ENCODE assay signal across 14 cellular contexts in the genomic region with DNA sequence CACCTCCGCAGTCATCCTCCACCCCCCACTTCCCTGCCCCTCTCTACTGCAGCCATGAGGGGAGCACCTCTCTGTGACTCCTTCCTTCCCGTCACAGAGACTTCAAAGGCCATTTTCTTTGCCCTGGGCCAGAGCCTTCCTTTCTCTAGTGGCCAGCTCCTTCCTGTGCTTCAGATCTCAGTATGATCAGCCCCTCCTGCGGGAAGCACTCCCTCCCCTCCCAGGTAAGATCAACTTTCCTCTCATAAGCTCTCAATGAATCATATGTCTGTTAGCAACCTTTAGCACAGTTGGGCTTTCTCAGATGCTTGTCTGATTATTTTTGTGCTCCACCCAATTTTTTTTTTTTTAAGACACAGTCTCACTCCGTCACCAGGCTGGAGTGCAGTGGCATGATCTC.
DNase-seq lines count a peak whose midpoint lies in the region; ATAC-seq and TF ChIP-seq lines count a peak whose summit lies in the region.
"Had no signal": no experiment of that assay in that cellular context is flagged by ENCODE, and none has a peak within 500 bp of the region (broad histone marks: within the 10 kb centered on the region; RNA-seq: fewer than 3 reads in every experiment).

No MANE protein-coding gene starts in this region.

- CTCF ChIA-PET in activated CD4-positive, alpha-beta T cell treated with anti-CD3 and anti-CD28 coated beads for 36 hours (lab: Charles Lee) = interaction anchor here (0.7 to 2.5 kb wide), 3 partner anchors 9 to 45 kb away, joined by 3 to 7 read pairs (median 6); no protein-coding TSS in a partner anchor
- CTCF ChIA-PET in PC-3 (lab: Charles Lee) = interaction anchor here (0.6 to 1.0 kb wide), 6 partner anchors 9 to 1546 kb away, joined by 3 to 6 read pairs (median 4); no protein-coding TSS in a partner anchor

- TF ChIP-seq POLR2A in gastrocnemius medialis (IDR thresholded peaks at IDR 0.05) (no peak), uterus (IDR thresholded peaks at IDR 0.05) (no peak)

- H3K9me3 ChIP-seq in PC-3 (ENCODE audit: low read length) = no peaks in the 10 kb centered on the region
- no peaks in the 10 kb centered on the region for H3K9me3 ChIP-seq in gastrocnemius medialis
- no peaks in the 10 kb centered on the region for H3K9me3 ChIP-seq in uterus
- H3K9me3 ChIP-seq: heart left ventricle, lower lobe of right lung, upper lobe of left lung had no signal

- H3K4me3 ChIP-seq in PC-3 (ENCODE audit: low read length) = no peak overlapping the region
- H3K4me3 ChIP-seq in choroid plexus epithelial cell (ENCODE audit: low read depth, low read length) = no peak overlapping the region
- no peak overlapping the region for H3K4me3 ChIP-seq in gastrocnemius medialis
- H3K4me3 ChIP-seq in uterus = no peak overlapping the region
- H3K4me3 ChIP-seq: heart left ventricle, lower lobe of right lung, upper lobe of left lung had no signal

- intact Hi-C loops in activated CD4-positive, alpha-beta T cell treated with anti-CD3 and anti-CD28 coated beads for 36 hours (cut with DNase I, micrococcal nuclease) = loop anchor here in 1 of 2 experiments (5.0 kb wide), 1 partner anchor 49 kb away; no protein-coding TSS in a partner anchor
- intact Hi-C loops in PC-3 (cut with micrococcal nuclease) = loop anchor here (1.0 kb wide), 1 partner anchor 12 kb away; no protein-coding TSS in a partner anchor
- intact Hi-C loops in gastrocnemius medialis (cut with DNase I; ENCODE audit: low total_unique reads) = no loop called here
- intact Hi-C loops in uterus (cut with DNase I; ENCODE audit: low total_unique reads) = no loop called here

- H3K36me3 ChIP-seq in PC-3 (ENCODE audit: low read depth, low read length) (no peaks in the 10 kb centered on the region), gastrocnemius medialis (no peaks in the 10 kb centered on the region), uterus (no peaks in the 10 kb centered on the region)
- H3K36me3 ChIP-seq: heart left ventricle, lower lobe of right lung, upper lobe of left lung had no signal

- POLR2A ChIA-PET in activated CD4-positive, alpha-beta T cell treated with anti-CD3 and anti-CD28 coated beads for 36 hours (lab: Charles Lee) = no interaction called here
- POLR2A ChIA-PET in PC-3 (lab: Charles Lee; ENCODE audit: unreplicated experiment) = interaction anchor here (0.6 to 0.7 kb wide), 3 partner anchors 149 to 305 kb away, joined by 4 to 5 read pairs (median 4); no protein-coding TSS in a partner anchor

- no peaks in the 10 kb centered on the region for H3K79me2 ChIP-seq in PC-3 (ENCODE audit: low read length)

- no peaks in the 10 kb centered on the region for H3K27me3 Mint-ChIP-seq in activated CD4-positive, alpha-beta T cell treated with anti-CD3 and anti-CD28 coated beads for 36 hours

- H3K4me1 ChIP-seq in PC-3 (ENCODE audit: insufficient read depth, low read length) = peaks cover 50% of the 10 kb centered on the region
- peaks cover 0 to 5% of the 10 kb centered on the region in 2 donors for H3K4me1 ChIP-seq in gastrocnemius medialis
- no peaks in the 10 kb centered on the region for H3K4me1 ChIP-seq in uterus
- H3K4me1 ChIP-seq: heart left ventricle, lower lobe of right lung, upper lobe of left lung had no signal

- H4K20me1 ChIP-seq in PC-3 (ENCODE audit: low read length) = no peaks in the 10 kb centered on the region

- no peaks in the 10 kb centered on the region for H3F3A ChIP-seq in PC-3 (ENCODE audit: low read length, unreplicated experiment)

- H3K4me3 Mint-ChIP-seq in activated CD4-positive, alpha-beta T cell treated with anti-CD3 and anti-CD28 coated beads for 36 hours = no peak overlapping the region
- H3K4me3 Mint-ChIP-seq: brain had no signal

- H3K4me1 Mint-ChIP-seq in activated CD4-positive, alpha-beta T cell treated with anti-CD3 and anti-CD28 coated beads for 36 hours = peaks cover 44% of the 10 kb centered on the region
- H3K4me1 Mint-ChIP-seq: brain had no signal

- H3K36me3 Mint-ChIP-seq in activated CD4-positive, alpha-beta T cell treated with anti-CD3 and anti-CD28 coated beads for 36 hours (ENCODE audit: low read depth) = no peaks in the 10 kb centered on the region
- H3K36me3 Mint-ChIP-seq: brain had no signal

- H3K9ac ChIP-seq in PC-3 (ENCODE audit: low read length) = peak overlapping the region; percentile 70

- H3K27me3 ChIP-seq in PC-3 (ENCODE audit: low read length) = no peaks in the 10 kb centered on the region
- H3K27me3 ChIP-seq in gastrocnemius medialis = no peaks in the 10 kb centered on the region
- H3K27me3 ChIP-seq in uterus = no peaks in the 10 kb centered on the region
- H3K27me3 ChIP-seq: upper lobe of left lung had no signal

- no peaks in the 10 kb centered on the region for H3K9me3 Mint-ChIP-seq in activated CD4-positive, alpha-beta T cell treated with anti-CD3 and anti-CD28 coated beads for 36 hours (ENCODE audit: low read depth)
- H3K9me3 Mint-ChIP-seq: brain had no signal

- peak; percentile 54 for ATAC-seq in activated CD4-positive, alpha-beta T cell treated with anti-CD3 and anti-CD28 coated beads for 36 hours
- ATAC-seq in PC-3 (peak; percentile 89), gastrocnemius medialis (peak; percentile 74 to 82), GM18907 (IDR thresholded peaks at IDR 0.05; ENCODE audit: unreplicated experiment) (no peak)
- ATAC-seq: heart left ventricle, lower lobe of right lung had no signal

- no peak overlapping the region for H2AFZ ChIP-seq in PC-3 (ENCODE audit: low read length)

- H3K27ac ChIP-seq in PC-3 (ENCODE audit: low read length) (peak overlapping the region; percentile 94), gastrocnemius medialis (peak overlapping the region in 1 of 4 donors; percentile 54), uterus (no peak overlapping the region)
- H3K27ac ChIP-seq: heart left ventricle, lower lobe of right lung, upper lobe of left lung had no signal

- H3K9me2 ChIP-seq in PC-3 (replicated peaks; ENCODE audit: low read length) = no peaks in the 10 kb centered on the region

- no TSS peak for BruUV-seq in PC-3 (replicated peaks; lab: Mats Ljungman, UMichigan)

- peak overlapping the region; percentile 45 for H3K27ac Mint-ChIP-seq in activated CD4-positive, alpha-beta T cell treated with anti-CD3 and anti-CD28 coated beads for 36 hours

- TF ChIP-seq CTCF in PC-3 (conservative IDR thresholded peaks at IDR 0.05; ENCODE audit: low read depth, low read length) = no peak
- no peak for TF ChIP-seq CTCF in choroid plexus epithelial cell (conservative IDR thresholded peaks at IDR 0.05; ENCODE audit: low read depth, low read length)
- no peak for TF ChIP-seq CTCF in gastrocnemius medialis (IDR thresholded peaks at IDR 0.05 in 4 of 5, conservative IDR thresholded peaks at IDR 0.05 in 1 of 5)
- TF ChIP-seq CTCF in uterus (IDR thresholded peaks at IDR 0.05) = no peak

- in situ Hi-C loops in gastrocnemius medialis (cut with MboI; ENCODE audit: low sequenced_read_pairs in 4 of 4) = no loop called here

- no peak for DNase-seq in activated CD4-positive, alpha-beta T cell treated with anti-CD3 and anti-CD28 coated beads for 36 hours
- no peak for DNase-seq in activated CD4-positive, alpha-beta T cell treated with anti-CD3 and anti-CD28 coated beads for 1 hour
- DNase-seq in PC-3 = peak; percentile 93
- DNase-seq in choroid plexus epithelial cell (ENCODE audit: low read depth) = peak; percentile 19
- DNase-seq in gastrocnemius medialis = no peak
- DNase-seq in COLO829 (ENCODE audit: low spot score) = no peak
- no peak for DNase-seq in uterus
- DNase-seq: heart left ventricle, lower lobe of right lung, nucleus accumbens, T-helper 9 cell, upper lobe of left lung had no signal

- H3K4me2 ChIP-seq in PC-3 (ENCODE audit: low read length) = peak overlapping the region; percentile 60

Comparison
In these comparisons a context has a peak if more than half of its experiments do, and no peak if none do; other contexts are left out.
1. DNase-seq: peak in PC-3 (single experiment) and choroid plexus epithelial cell (single experiment); none in activated CD4-positive, alpha-beta T cell treated with anti-CD3 and anti-CD28 coated beads for 36 hours (single experiment), activated CD4-positive, alpha-beta T cell treated with anti-CD3 and anti-CD28 coated beads for 1 hour (single experiment), gastrocnemius medialis (0 of 2), COLO829 (single experiment) and uterus (0 of 2).